18 cellular contexts compared by ENCODE assay signal in genomic region chr19:16976471-16976870, GRCh38.
"Had no signal": no experiment of that assay in that cellular context is flagged by ENCODE, and none has a peak within 500 bp of the region (broad histone marks: within the 10 kb centered on the region; RNA-seq: fewer than 3 reads in every experiment).

No MANE protein-coding gene starts in this region.

- DNase-seq: hippocampal formation; kidney glomerular epithelial cell; left cardiac atrium; left ventricle myocardium superior; naive thymus-derived CD8-positive, alpha-beta T cell; occipital lobe; right lobe of liver; stimulated activated CD4-positive, alpha-beta T cell treated with anti-CD3 and anti-CD28 coated beads, Interleukin-12 subunit alpha, Interleukin-12 subunit beta, amount 100 ng/mL, for 4 hours; stimulated activated CD4-positive, alpha-beta T cell treated with anti-CD3 and anti-CD28 coated beads, Interleukin-15, amount 100 ng/mL, for 24 hours; stimulated activated CD4-positive, alpha-beta T cell treated with anti-CD3 and anti-CD28 coated beads, Interleukin-2, amount 100 ng/mL, for 24 hours; stimulated activated CD4-positive, alpha-beta T cell treated with anti-CD3 and anti-CD28 coated beads, Interleukin-4, amount 100 ng/mL, for 1 hour; stimulated activated naive B cell treated with anti-CD40 and anti-IgM and Interleukin-4, amounts not matched to agents 10 μg/mL and 1 μg/mL and 100 μg/mL, for 72 hours; stimulated activated naive CD8-positive, alpha-beta T cell treated with anti-CD3 and anti-CD28 coated beads, Interleukin-15, Interleukin-2, amounts not matched to agents 100 U/mL and 50 U/mL, for 24 hours; stomach; testis; thyroid gland; transverse colon; upper lobe of left lung had no signal
